Comparison of ENCODE assay signal across 8 cellular contexts in genomic region chr19:42450314-42450934, GRCh38. TPM values are rescaled to one million over a fixed set of nuclear protein-coding genes. Genes with fewer than 3 reads are reported as not detected.
DNase-seq lines count a peak whose midpoint lies in the region; ATAC-seq and TF ChIP-seq lines count a peak whose summit lies in the region.

No MANE protein-coding gene starts in this region.

- H3K4me1 ChIP-seq in foreskin keratinocyte = no peaks in the 10 kb centered on the region
- H3K4me1 ChIP-seq in osteoblast (ENCODE audit: insufficient read depth, low read length) = peaks cover 5% of the 10 kb centered on the region
- peaks cover 3% of the 10 kb centered on the region for H3K4me1 ChIP-seq in thymus (ENCODE audit: control insufficient read depth, insufficient read depth, low read length)

- TF ChIP-seq CTCF in foreskin keratinocyte (conservative IDR thresholded peaks at IDR 0.05) (peak; percentile 96), osteoblast (IDR thresholded peaks at IDR 0.05; ENCODE audit: extremely low read depth, low read depth, low read length) (peak; percentile 88)

- DNase-seq in COR-L47 (lab: John Stamatoyannopoulos, UW) = peak; percentile 71
- peak; percentile 91 for DNase-seq in LoVo (ENCODE audit: low spot score)
- peak; percentile 63 to 78 for DNase-seq in SHP77 (lab: John Stamatoyannopoulos, UW)
- peak; percentile 64 for DNase-seq in activated effector memory CD4-positive, alpha-beta T cell treated with Interleukin-2 at 50 U/mL for 16 hours
- DNase-seq in foreskin keratinocyte = peak; percentile 36 to 57
- DNase-seq in osteoblast (ENCODE audit: insufficient read length, low spot score, missing footprints) = peak; percentile 68

- H3K36me3 ChIP-seq in osteoblast (ENCODE audit: insufficient read depth, low read length) (no peaks in the 10 kb centered on the region), thymus (ENCODE audit: control insufficient read depth, insufficient read depth) (no peaks in the 10 kb centered on the region)

- H3K27ac ChIP-seq in foreskin keratinocyte = no peak overlapping the region
- H3K27ac ChIP-seq in osteoblast (ENCODE audit: low read depth, low read length) = no peak overlapping the region
- H3K27ac ChIP-seq in thymus (ENCODE audit: low read depth) = peak overlapping the region; percentile 54

- H3K79me2 ChIP-seq in osteoblast (ENCODE audit: insufficient read depth, low read length) = no peaks in the 10 kb centered on the region

- peaks cover 17% of the 10 kb centered on the region for H4K20me1 ChIP-seq in osteoblast (ENCODE audit: insufficient read depth, low read length)

- H3K27me3 ChIP-seq in foreskin keratinocyte = no peaks in the 10 kb centered on the region
- H3K27me3 ChIP-seq in osteoblast (ENCODE audit: insufficient read depth, low read length) = peaks cover 27% of the 10 kb centered on the region
- peaks cover 3% of the 10 kb centered on the region for H3K27me3 ChIP-seq in thymus (ENCODE audit: control insufficient read depth, insufficient read depth)

- no peak overlapping the region for H2AFZ ChIP-seq in osteoblast (ENCODE audit: low read length)

- H3K9me3 ChIP-seq in osteoblast (ENCODE audit: low read depth, low read length) = no peaks in the 10 kb centered on the region
- H3K9me3 ChIP-seq in thymus (ENCODE audit: control insufficient read depth) = no peaks in the 10 kb centered on the region

- H3K4me3 ChIP-seq in osteoblast (ENCODE audit: insufficient read depth, low read length) (no peak overlapping the region), thymus (ENCODE audit: low read length) (no peak overlapping the region)

- ATAC-seq in GM21423 (IDR thresholded peaks at IDR 0.05; ENCODE audit: unreplicated experiment) (peak; percentile 87), foreskin keratinocyte (peak; percentile 51)

- WGBS in thymus = 0% methylated on average over 3 of the region's 3 CpGs

- peak overlapping the region; percentile 13 for H3K4me2 ChIP-seq in osteoblast (ENCODE audit: insufficient read depth, low read length)

RNA-seq across cellular contexts. Expression of gene CXCL17, which starts 7.7 kb away (rescaled TPM):
- total RNA-seq in foreskin keratinocyte (not detected in 2 replicates), osteoblast (not detected in 2 replicates)
- polyA plus RNA-seq in foreskin keratinocyte (not detected in 2 replicates), thymus (8.4 TPM)

RNA-seq across cellular contexts. Expression of gene LIPE, which starts 23.2 kb away (rescaled TPM):
- 23.9 and 27.0 TPM in 2 replicates for total RNA-seq in foreskin keratinocyte
- 24.2 and 27.7 TPM in 2 replicates for polyA plus RNA-seq in foreskin keratinocyte
- 1.8 and 2.7 TPM in 2 replicates for total RNA-seq in osteoblast
- polyA plus RNA-seq in thymus = 12.9 TPM
